ENCODE assay signal across 1 cellular context in the genomic region with DNA sequence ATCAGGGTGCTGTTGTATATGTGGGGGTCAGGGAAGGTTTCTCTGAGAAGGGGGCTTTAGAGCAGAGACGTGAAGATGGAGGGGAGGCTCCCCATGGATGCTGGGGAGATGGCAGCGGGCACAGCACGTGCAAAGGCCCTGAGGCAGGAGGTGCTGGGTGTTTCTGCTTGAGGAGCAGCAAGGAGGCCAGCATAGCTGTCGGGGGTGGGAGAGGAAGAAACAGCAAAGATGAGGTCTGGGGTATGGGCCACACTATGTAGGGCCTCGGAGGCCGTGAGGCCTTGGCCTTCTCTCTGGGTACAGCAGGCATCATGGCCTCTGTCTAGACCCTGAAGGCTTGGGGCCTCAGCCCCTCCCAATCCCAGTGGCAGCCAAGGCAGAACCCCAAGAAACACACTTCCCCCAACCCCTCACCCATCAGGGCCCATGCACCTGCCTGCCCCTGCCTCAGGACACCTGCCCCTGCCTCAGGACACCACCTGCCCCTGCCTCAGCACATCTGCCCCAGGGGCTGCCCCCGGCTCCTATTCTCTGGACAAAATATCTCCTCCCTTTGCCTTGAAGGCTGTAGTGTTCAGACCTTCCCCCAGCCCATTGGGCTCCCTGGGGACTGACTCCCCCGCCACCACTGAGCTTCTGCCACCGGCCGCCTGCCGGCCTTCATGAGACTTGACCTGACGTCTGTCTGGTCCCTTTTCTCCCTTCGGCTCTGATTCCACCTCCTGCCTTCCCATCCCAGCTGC.
TF ChIP-seq lines count a peak whose summit lies in the region.

No MANE protein-coding gene starts in this region.

TF ChIP-seq in K562, 482 proteins besides CTCF, POLR2A, EP300 and RAD21:
- TF ChIP-seq BCOR (IDR thresholded peaks at IDR 0.05) (peak; percentile 39; the same call in 1 of the 2 replicates), ZNF696 (CRISPR knock-in tag; conservative IDR thresholded peaks at IDR 0.05) (no peak)
